8 cellular contexts compared by ENCODE assay signal in genomic region chr17:15502315-15503112, GRCh38. TPM values are rescaled to one million over a fixed set of nuclear protein-coding genes. Genes with fewer than 3 reads are reported as not detected.
DNase-seq lines count a peak whose midpoint lies in the region; ATAC-seq and TF ChIP-seq lines count a peak whose summit lies in the region.

No MANE protein-coding gene starts in this region.

- peak; percentile 21 to 68 (median 48) for DNase-seq in CD4-positive, alpha-beta T cell
- DNase-seq in HS-5 (ENCODE audit: low read depth) = peak; percentile 38
- peak; percentile 16 to 49 (median 40) for DNase-seq in T-helper 17 cell
- peak in 57 of 58 donors; percentile 23 to 88 (median 73) for DNase-seq in anterior cingulate cortex (lab: John Stamatoyannopoulos, UW)
- peak; percentile 93 to 97 (median 97) for DNase-seq in right cardiac atrium
- no peak for DNase-seq in retinal pigment epithelial cell (ENCODE audit: low read depth)
- peak; percentile 95 to 97 for DNase-seq in aorta

- H3K27ac Mint-ChIP-seq in CD4-positive, alpha-beta T cell = no peak overlapping the region
- no peak overlapping the region for H3K27ac Mint-ChIP-seq in T-helper 17 cell

- H3K4me1 ChIP-seq in right cardiac atrium (ENCODE audit: control insufficient read depth, insufficient read depth, low read length) (peaks cover 6% of the 10 kb centered on the region), aorta (ENCODE audit: control insufficient read depth in 1 of 2, insufficient read depth in 2 of 2, low read length in 2 of 2) (no peaks in the 10 kb centered on the region)

- H3K27me3 ChIP-seq in CD4-positive, alpha-beta T cell (ENCODE audit: control insufficient read depth, insufficient read depth, low read length) = no peaks in the 10 kb centered on the region
- H3K27me3 ChIP-seq in right cardiac atrium (ENCODE audit: control insufficient read depth, insufficient read depth) (no peaks in the 10 kb centered on the region), aorta (ENCODE audit: control insufficient read depth in 1 of 2, insufficient read depth in 2 of 2, low read length in 1 of 2) (no peaks in the 10 kb centered on the region)

- H3K9me3 ChIP-seq in CD4-positive, alpha-beta T cell (ENCODE audit: control insufficient read depth, low read length) = no peaks in the 10 kb centered on the region
- H3K9me3 ChIP-seq in T-helper 17 cell (ENCODE audit: control insufficient read depth, low read length, poor library complexity, severe bottlenecking) (no peaks in the 10 kb centered on the region), right cardiac atrium (ENCODE audit: control insufficient read depth, low read length) (no peaks in the 10 kb centered on the region), aorta (ENCODE audit: control insufficient read depth, low read length) (no peaks in the 10 kb centered on the region)

- peak overlapping the region; percentile 30 for H3K4me3 ChIP-seq in right cardiac atrium (ENCODE audit: low read length)
- no peak overlapping the region for H3K4me3 ChIP-seq in retinal pigment epithelial cell (ENCODE audit: low read length)
- peak overlapping the region; percentile 8 to 13 for H3K4me3 ChIP-seq in aorta (ENCODE audit: low read length in 2 of 2)

- intact Hi-C loops in CD4-positive, alpha-beta T cell (cut with DNase I, micrococcal nuclease) = loop anchor here (1.0 to 2.0 kb wide), 2 partner anchors 245 to 246 kb away; no protein-coding TSS in a partner anchor
- intact Hi-C loops in right cardiac atrium (cut with DNase I) (loop anchor here (1.0 to 10.0 kb wide), 4 partner anchors 98 to 245 kb away; no protein-coding TSS in a partner anchor), aorta (cut with DNase I) (loop anchor here (1.0 to 2.0 kb wide), 3 partner anchors 40 to 242 kb away; no protein-coding TSS in a partner anchor)

- no peaks in the 10 kb centered on the region for H3K27me3 Mint-ChIP-seq in CD4-positive, alpha-beta T cell
- no peaks in the 10 kb centered on the region for H3K27me3 Mint-ChIP-seq in T-helper 17 cell

- POLR2A ChIA-PET in CD4-positive, alpha-beta T cell (lab: Charles Lee) = interaction anchor here (1.2 kb wide), 1 partner anchor 8 kb away, joined by 4 read pairs; no protein-coding TSS in a partner anchor

- H3K36me3 ChIP-seq in aorta (ENCODE audit: control insufficient read depth in 1 of 2, insufficient read depth in 2 of 2, low read length in 1 of 2) = peaks cover 0 to 1% of the 10 kb centered on the region in 2 donors

- no peak overlapping the region for H3K27ac ChIP-seq in CD4-positive, alpha-beta T cell (ENCODE audit: low read depth, low read length)
- H3K27ac ChIP-seq in right cardiac atrium (ENCODE audit: low read length) (peak overlapping the region; percentile 89), aorta (ENCODE audit: low read depth in 1 of 2, low read length in 2 of 2) (peak overlapping the region; percentile 15 to 17)

- ATAC-seq in CD4-positive, alpha-beta T cell (ENCODE audit: poor library complexity) = peak; percentile 66
- ATAC-seq in GM19452 (IDR thresholded peaks at IDR 0.05; ENCODE audit: unreplicated experiment) (peak; percentile 84), T-helper 17 cell (peak; percentile 88), right cardiac atrium (peak; percentile 94), aorta (ENCODE audit: low FRiP score) (peak; percentile 96)

- peaks cover 6% of the 10 kb centered on the region for H3K4me1 Mint-ChIP-seq in CD4-positive, alpha-beta T cell (ENCODE audit: low read depth)
- peaks cover 10% of the 10 kb centered on the region for H3K4me1 Mint-ChIP-seq in T-helper 17 cell

- no peak overlapping the region for H3K4me3 Mint-ChIP-seq in CD4-positive, alpha-beta T cell
- peak overlapping the region; percentile 69 for H3K4me3 Mint-ChIP-seq in T-helper 17 cell

- peak; percentile 57 for TF ChIP-seq CTCF in CD4-positive, alpha-beta T cell (IDR thresholded peaks at IDR 0.05)
- peak; percentile 90 for TF ChIP-seq CTCF in retinal pigment epithelial cell (conservative IDR thresholded peaks at IDR 0.05; ENCODE audit: low read depth, low read length)

- H3K36me3 Mint-ChIP-seq in CD4-positive, alpha-beta T cell (ENCODE audit: low read depth) = peaks cover 28% of the 10 kb centered on the region
- peaks cover 7% of the 10 kb centered on the region for H3K36me3 Mint-ChIP-seq in T-helper 17 cell (ENCODE audit: low read depth)

- 14% methylated on average over 32 of the region's 32 CpGs for WGBS in right cardiac atrium
- 3 to 4% methylated on average over 32 of the region's 32 CpGs for WGBS in aorta, 2 donors

- H3K9me3 Mint-ChIP-seq in CD4-positive, alpha-beta T cell = no peaks in the 10 kb centered on the region

- CTCF ChIA-PET in CD4-positive, alpha-beta T cell (lab: Charles Lee) = interaction anchor here (0.6 to 0.7 kb wide), 3 partner anchors 12 to 958 kb away, joined by 3 read pairs; no protein-coding TSS in a partner anchor

RNA-seq across cellular contexts. Expression of gene CDRT4, which starts 35.1 kb away (rescaled TPM):
- 1 to 10 TPM in 1 of 2 experiments, under 1 TPM in 1; 0.89 to 3.3 TPM for total RNA-seq in CD4-positive, alpha-beta T cell
- total RNA-seq in T-helper 17 cell = 1 to 10 TPM; 5.0 to 8.3 TPM
- total RNA-seq in right cardiac atrium = 1 to 10 TPM; 1.4 to 3.6 (median 2.3) TPM
- polyA plus RNA-seq in right cardiac atrium = 2.7 TPM
- total RNA-seq in aorta = 10 to 100 TPM; 16.3 to 19.5 TPM
- 10 to 100 TPM in 1 of 2 donors, 1 to 10 TPM in 1; 2.3 to 16.3 TPM for polyA plus RNA-seq in aorta
